18 cellular contexts compared by ENCODE assay signal in genomic region chr12:12210983-12211382, GRCh38. TPM values are rescaled to one million over a fixed set of nuclear protein-coding genes. Genes with fewer than 3 reads are reported as not detected.
DNase-seq lines count a peak whose midpoint lies in the region; ATAC-seq and TF ChIP-seq lines count a peak whose summit lies in the region.
"Had no signal": no experiment of that assay in that cellular context is flagged by ENCODE, and none has a peak within 500 bp of the region (broad histone marks: within the 10 kb centered on the region; RNA-seq: fewer than 3 reads in every experiment).

No MANE protein-coding gene starts in this region.

- intact Hi-C loops in activated CD4-positive, alpha-beta T cell treated with anti-CD3 and anti-CD28 coated beads for 36 hours (cut with DNase I, micrococcal nuclease): no loop called here

- H3K27me3 Mint-ChIP-seq in activated CD4-positive, alpha-beta T cell treated with anti-CD3 and anti-CD28 coated beads for 36 hours: peaks cover 2% of the 10 kb centered on the region
- H3K27me3 Mint-ChIP-seq in activated naive CD8-positive, alpha-beta T cell: no peaks in the 10 kb centered on the region

- no peak overlapping the region for H3K27ac Mint-ChIP-seq in activated CD4-positive, alpha-beta T cell treated with anti-CD3 and anti-CD28 coated beads for 36 hours
- no peak overlapping the region for H3K27ac Mint-ChIP-seq in activated naive CD8-positive, alpha-beta T cell
- H3K27ac Mint-ChIP-seq: B cell; neural progenitor cell; T-helper 2 cell treated with Interferon-gamma antibody and Interleukin-4, amounts not matched to agents 5 μg/mL and 100 μg/mL, for 36 hours had no signal

- ATAC-seq in activated CD4-positive, alpha-beta T cell treated with anti-CD3 and anti-CD28 coated beads for 36 hours: no peak
- peak; percentile 49 for ATAC-seq in stimulated activated naive CD8-positive, alpha-beta T cell treated with anti-CD3 and anti-CD28 coated beads, Interleukin-15, Interleukin-2, amounts not matched to agents 100 U/mL and 50 U/mL, for 24 hours
- ATAC-seq: heart right ventricle, left lung had no signal

- no peaks in the 10 kb centered on the region for H3K9me3 Mint-ChIP-seq in activated CD4-positive, alpha-beta T cell treated with anti-CD3 and anti-CD28 coated beads for 36 hours (ENCODE audit: low read depth)
- H3K9me3 Mint-ChIP-seq in activated naive CD8-positive, alpha-beta T cell (ENCODE audit: low read depth): no peaks in the 10 kb centered on the region
- H3K9me3 Mint-ChIP-seq: T-helper 2 cell treated with Interferon-gamma antibody and Interleukin-4, amounts not matched to agents 5 μg/mL and 100 μg/mL, for 36 hours had no signal

- POLR2A ChIA-PET in activated CD4-positive, alpha-beta T cell treated with anti-CD3 and anti-CD28 coated beads for 36 hours (lab: Charles Lee): no interaction called here

- peaks cover 4% of the 10 kb centered on the region for H3K36me3 Mint-ChIP-seq in activated CD4-positive, alpha-beta T cell treated with anti-CD3 and anti-CD28 coated beads for 36 hours (ENCODE audit: low read depth)
- H3K36me3 Mint-ChIP-seq in activated naive CD8-positive, alpha-beta T cell: peaks cover 16% of the 10 kb centered on the region

- no peak for TF ChIP-seq CTCF in GM20000 (IDR thresholded peaks at IDR 0.05; ENCODE audit: extremely low read depth, missing control alignments)

- CTCF ChIA-PET in activated CD4-positive, alpha-beta T cell treated with anti-CD3 and anti-CD28 coated beads for 36 hours (lab: Charles Lee): no interaction called here

- H3K4me3 Mint-ChIP-seq in activated CD4-positive, alpha-beta T cell treated with anti-CD3 and anti-CD28 coated beads for 36 hours: no peak overlapping the region
- peak overlapping the region; percentile 17 for H3K4me3 Mint-ChIP-seq in activated naive CD8-positive, alpha-beta T cell
- H3K4me3 Mint-ChIP-seq: B cell; neural progenitor cell; T-helper 2 cell treated with Interferon-gamma antibody and Interleukin-4, amounts not matched to agents 5 μg/mL and 100 μg/mL, for 36 hours had no signal

- H3K4me1 Mint-ChIP-seq in activated CD4-positive, alpha-beta T cell treated with anti-CD3 and anti-CD28 coated beads for 36 hours: peaks cover 27% of the 10 kb centered on the region
- H3K4me1 Mint-ChIP-seq in activated naive CD8-positive, alpha-beta T cell (ENCODE audit: low read depth): peaks cover 26% of the 10 kb centered on the region
- H3K4me1 Mint-ChIP-seq: B cell had no signal

- peak; percentile 51 for DNase-seq in activated CD4-positive, alpha-beta T cell treated with anti-CD3 and anti-CD28 coated beads for 36 hours
- no peak for DNase-seq in activated CD4-positive, alpha-beta T cell treated with anti-CD3 and anti-CD28 coated beads for 1 hour
- DNase-seq in stimulated activated CD4-positive, alpha-beta T cell treated with anti-CD3 and anti-CD28 coated beads, Interleukin-15, amount 100 ng/mL, for 24 hours: peak; percentile 41
- no peak for DNase-seq in stimulated activated CD4-positive, alpha-beta T cell treated with anti-CD3 and anti-CD28 coated beads, Interleukin-2, amount 100 ng/mL, for 48 hours
- peak; percentile 15 for DNase-seq in stimulated activated naive CD8-positive, alpha-beta T cell treated with anti-CD3 and anti-CD28 coated beads, Interleukin-15, Interleukin-2, amounts not matched to agents 100 U/mL and 50 U/mL, for 24 hours
- DNase-seq in putamen (ENCODE audit: low spot score) (no peak), GM20000 (ENCODE audit: low spot score) (no peak)
- DNase-seq: amniotic stem cell, dermis blood vessel endothelial cell, heart right ventricle, left lung, NCI-H1417, NCI-H2107, NCI-H524 had no signal

RNA-seq across cellular contexts. Expression of gene LRP6, which starts 55.9 kb away (rescaled TPM):
- total RNA-seq in activated CD4-positive, alpha-beta T cell treated with anti-CD3 and anti-CD28 coated beads for 36 hours: 1 to 10 TPM; 6.8 to 8.2 TPM

Comparison
In these comparisons a context has a peak if more than half of its experiments do, and no peak if none do; other contexts are left out.
1. DNase-seq: peak in activated CD4-positive, alpha-beta T cell treated with anti-CD3 and anti-CD28 coated beads for 36 hours (single experiment), stimulated activated CD4-positive, alpha-beta T cell treated with anti-CD3 and anti-CD28 coated beads, Interleukin-15, amount 100 ng/mL, for 24 hours (single experiment) and stimulated activated naive CD8-positive, alpha-beta T cell treated with anti-CD3 and anti-CD28 coated beads, Interleukin-15, Interleukin-2, amounts not matched to agents 100 U/mL and 50 U/mL, for 24 hours (single experiment); none in activated CD4-positive, alpha-beta T cell treated with anti-CD3 and anti-CD28 coated beads for 1 hour (single experiment), stimulated activated CD4-positive, alpha-beta T cell treated with anti-CD3 and anti-CD28 coated beads, Interleukin-2, amount 100 ng/mL, for 48 hours (0 of 2), putamen (single experiment) and GM20000 (single experiment).